In genomic region chr11:122317337-122317736, GRCh38 we compare ENCODE assay signal across 17 cellular contexts.
DNase-seq lines count a peak whose midpoint lies in the region; ATAC-seq and TF ChIP-seq lines count a peak whose summit lies in the region.
"Had no signal": no experiment of that assay in that cellular context is flagged by ENCODE, and none has a peak within 500 bp of the region (broad histone marks: within the 10 kb centered on the region; RNA-seq: fewer than 3 reads in every experiment).

No MANE protein-coding gene starts in this region.

- peak; percentile 71 for DNase-seq in BJ (ENCODE audit: low read depth)
- peak; percentile 53 for DNase-seq in NCI-H226
- peak; percentile 87 for DNase-seq in fibroblast of the aortic adventitia (ENCODE audit: low read depth)
- DNase-seq in nephron progenitor cell: no peak
- no peak for DNase-seq in sciatic nerve (ENCODE audit: low spot score)
- no peak for DNase-seq in NCI-H82 (lab: John Stamatoyannopoulos, UW)
- DNase-seq in GM10248 (ENCODE audit: extremely low spot score): no peak
- DNase-seq: activated CD8-positive, alpha-beta T cell treated with anti-CD3 and anti-CD28 coated beads, Interleukin-2, amount 10 ng/mL, durations not matched to agents 7 days and 5 days; anterior cingulate cortex; DMS53; left cardiac atrium; naive thymus-derived CD4-positive, alpha-beta T cell; substantia nigra; WERI-Rb-1 had no signal

- H3K36me3 ChIP-seq in BJ (ENCODE audit: control insufficient read depth, insufficient read depth, low read length): no peaks in the 10 kb centered on the region
- H3K36me3 ChIP-seq: BLaER1 treated with 17β-estradiol and CSF1 and Interleukin-3, amounts not matched to agents 10 nM and 100 nM; WERI-Rb-1 had no signal

- H3K4me3 Mint-ChIP-seq in nephron progenitor cell: no peak overlapping the region
- H3K4me3 Mint-ChIP-seq: activated CD8-positive, alpha-beta T cell treated with anti-CD3 and anti-CD28 coated beads, Interleukin-2, amount 10 ng/mL, durations not matched to agents 7 days and 5 days; naive thymus-derived CD4-positive, alpha-beta T cell had no signal

- intact Hi-C loops in sciatic nerve (cut with DNase I): no loop called here

- POLR2A ChIA-PET in BJ (lab: Charles Lee): no interaction called here
- POLR2A ChIA-PET in GM10248 (lab: Yijun Ruan, JAX): no interaction called here

- peaks cover 3% of the 10 kb centered on the region for H3K27me3 Mint-ChIP-seq in nephron progenitor cell (ENCODE audit: low read depth, poor library complexity)

- H3K4me3 ChIP-seq in BJ (ENCODE audit: low read depth, low read length): no peak overlapping the region
- H3K4me3 ChIP-seq in fibroblast of the aortic adventitia (ENCODE audit: low read depth, low read length): no peak overlapping the region
- H3K4me3 ChIP-seq: BLaER1 treated with 17β-estradiol and CSF1 and Interleukin-3, amounts not matched to agents 10 nM and 100 nM had no signal

- no peaks in the 10 kb centered on the region for H3K9me3 Mint-ChIP-seq in nephron progenitor cell
- H3K9me3 Mint-ChIP-seq: activated T-helper 2 cell treated with anti-CD3 and anti-CD28 coated beads, Interferon-gamma antibody, Interleukin-2, Interleukin-4, amounts not matched to agents 10 μg/mL and 5 μg/mL and 100 μg/mL, durations not matched to agents 14 hours and 24 hours and 36 hours had no signal

- ATAC-seq in sciatic nerve: no peak
- no peak for ATAC-seq in GM18861 (IDR thresholded peaks at IDR 0.05; ENCODE audit: unreplicated experiment)
- ATAC-seq: activated CD8-positive, alpha-beta T cell treated with anti-CD3 and anti-CD28 coated beads, Interleukin-2, amount 10 ng/mL, durations not matched to agents 7 days and 5 days; naive thymus-derived CD4-positive, alpha-beta T cell had no signal

- no peaks in the 10 kb centered on the region; the same call in 1 of the 2 replicates for H3K27me3 ChIP-seq in BJ (ENCODE audit: control insufficient read depth, insufficient read depth, low read length)
- H3K27me3 ChIP-seq: BLaER1 treated with 17β-estradiol and CSF1 and Interleukin-3, amounts not matched to agents 10 nM and 100 nM had no signal

- H3K27ac Mint-ChIP-seq in nephron progenitor cell: peak overlapping the region; percentile 86
- H3K27ac Mint-ChIP-seq: activated CD8-positive, alpha-beta T cell treated with anti-CD3 and anti-CD28 coated beads, Interleukin-2, amount 10 ng/mL, durations not matched to agents 7 days and 5 days; activated T-helper 2 cell treated with anti-CD3 and anti-CD28 coated beads, Interferon-gamma antibody, Interleukin-2, Interleukin-4, amounts not matched to agents 10 μg/mL and 5 μg/mL and 100 μg/mL, durations not matched to agents 14 hours and 24 hours and 36 hours; naive thymus-derived CD4-positive, alpha-beta T cell had no signal

- H3K36me3 Mint-ChIP-seq in nephron progenitor cell (ENCODE audit: low read depth): no peaks in the 10 kb centered on the region
- H3K36me3 Mint-ChIP-seq: naive thymus-derived CD4-positive, alpha-beta T cell had no signal

- peaks cover 57% of the 10 kb centered on the region for H3K4me1 Mint-ChIP-seq in nephron progenitor cell

- CTCF ChIA-PET in BJ (lab: Yijun Ruan, JAX): interaction anchor here (0.8 to 1.6 kb wide), 3 partner anchors 8 to 74 kb away, joined by 3 to 4 read pairs (median 3); no protein-coding TSS in a partner anchor
- CTCF ChIA-PET in GM10248 (lab: Yijun Ruan, JAX): interaction anchor here (2.0 kb wide), 1 partner anchor 9 kb away, joined by 6 read pairs; no protein-coding TSS in a partner anchor

- no peak for TF ChIP-seq CTCF in BJ (IDR thresholded peaks at IDR 0.05; ENCODE audit: insufficient read depth, low read depth, low read length)
- no peak for TF ChIP-seq CTCF in fibroblast of the aortic adventitia (IDR thresholded peaks at IDR 0.05; ENCODE audit: insufficient read depth, low read length)
- no peak for TF ChIP-seq CTCF in nephron progenitor cell (IDR thresholded peaks at IDR 0.05)
- no peak for TF ChIP-seq CTCF in GM10248 (IDR thresholded peaks at IDR 0.05; ENCODE audit: control extremely low read depth, extremely low read depth, low read depth, missing control alignments)

Comparison
In these comparisons a context has a peak if more than half of its experiments do, and no peak if none do; other contexts are left out.
1. DNase-seq: peak in BJ (single experiment), NCI-H226 (single experiment) and fibroblast of the aortic adventitia (single experiment); none in nephron progenitor cell (single experiment), sciatic nerve (single experiment), NCI-H82 (single experiment) and GM10248 (single experiment).